In the genomic region with DNA sequence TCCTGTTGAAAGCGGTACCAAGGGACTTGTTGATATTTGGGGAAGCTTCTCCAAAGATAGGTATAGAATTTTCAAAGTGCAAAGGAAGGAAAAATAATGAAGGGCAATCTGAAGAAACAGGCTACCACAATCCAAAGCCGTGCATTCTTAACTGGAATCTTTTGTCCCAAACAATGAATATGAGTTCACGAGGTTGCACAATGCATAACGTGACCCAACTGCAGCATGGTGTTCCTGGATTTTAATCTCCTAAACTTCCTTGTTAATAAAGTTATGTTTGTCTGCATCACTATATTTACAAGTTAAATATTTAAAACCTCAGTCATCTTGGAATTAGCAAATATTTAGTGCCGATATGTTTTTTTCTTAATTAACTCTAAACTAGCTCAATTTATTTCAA, we compare ENCODE assay signal across 8 cellular contexts.
"Had no signal": no experiment of that assay in that cellular context is flagged by ENCODE, and none has a peak within 500 bp of the region (broad histone marks: within the 10 kb centered on the region; RNA-seq: fewer than 3 reads in every experiment).

No MANE protein-coding gene starts in this region.

- H3K4me3 Mint-ChIP-seq: HFFc6 had no signal

- H3K4me3 ChIP-seq: HAP-1 had no signal

- H3K4me1 Mint-ChIP-seq: IgD-negative memory B cell had no signal

- H3K9me3 ChIP-seq: HAP-1 had no signal

- H3K27ac Mint-ChIP-seq: HFFc6, IgD-negative memory B cell had no signal

- H3K27me3 Mint-ChIP-seq: IgD-negative memory B cell had no signal

- ATAC-seq: HCT116, HepG2 had no signal

- FAIRE-seq: HepG2 had no signal

- H3K36me3 ChIP-seq: HAP-1 had no signal

- H3K27ac ChIP-seq: HL-60 had no signal

- H3K36me3 Mint-ChIP-seq: IgD-negative memory B cell had no signal

- DNase-seq: GOT3, H7, HFFc6 had no signal
